ENCODE assay signal across 1 cellular context in genomic region chr13:48909088-48909389, GRCh38.
TF ChIP-seq lines count a peak whose summit lies in the region.

No MANE protein-coding gene starts in this region.

TF ChIP-seq in HepG2, 621 proteins besides CTCF, POLR2A, EP300 and RAD21 (continued from another document):
- TF ChIP-seq, protein P1, sequence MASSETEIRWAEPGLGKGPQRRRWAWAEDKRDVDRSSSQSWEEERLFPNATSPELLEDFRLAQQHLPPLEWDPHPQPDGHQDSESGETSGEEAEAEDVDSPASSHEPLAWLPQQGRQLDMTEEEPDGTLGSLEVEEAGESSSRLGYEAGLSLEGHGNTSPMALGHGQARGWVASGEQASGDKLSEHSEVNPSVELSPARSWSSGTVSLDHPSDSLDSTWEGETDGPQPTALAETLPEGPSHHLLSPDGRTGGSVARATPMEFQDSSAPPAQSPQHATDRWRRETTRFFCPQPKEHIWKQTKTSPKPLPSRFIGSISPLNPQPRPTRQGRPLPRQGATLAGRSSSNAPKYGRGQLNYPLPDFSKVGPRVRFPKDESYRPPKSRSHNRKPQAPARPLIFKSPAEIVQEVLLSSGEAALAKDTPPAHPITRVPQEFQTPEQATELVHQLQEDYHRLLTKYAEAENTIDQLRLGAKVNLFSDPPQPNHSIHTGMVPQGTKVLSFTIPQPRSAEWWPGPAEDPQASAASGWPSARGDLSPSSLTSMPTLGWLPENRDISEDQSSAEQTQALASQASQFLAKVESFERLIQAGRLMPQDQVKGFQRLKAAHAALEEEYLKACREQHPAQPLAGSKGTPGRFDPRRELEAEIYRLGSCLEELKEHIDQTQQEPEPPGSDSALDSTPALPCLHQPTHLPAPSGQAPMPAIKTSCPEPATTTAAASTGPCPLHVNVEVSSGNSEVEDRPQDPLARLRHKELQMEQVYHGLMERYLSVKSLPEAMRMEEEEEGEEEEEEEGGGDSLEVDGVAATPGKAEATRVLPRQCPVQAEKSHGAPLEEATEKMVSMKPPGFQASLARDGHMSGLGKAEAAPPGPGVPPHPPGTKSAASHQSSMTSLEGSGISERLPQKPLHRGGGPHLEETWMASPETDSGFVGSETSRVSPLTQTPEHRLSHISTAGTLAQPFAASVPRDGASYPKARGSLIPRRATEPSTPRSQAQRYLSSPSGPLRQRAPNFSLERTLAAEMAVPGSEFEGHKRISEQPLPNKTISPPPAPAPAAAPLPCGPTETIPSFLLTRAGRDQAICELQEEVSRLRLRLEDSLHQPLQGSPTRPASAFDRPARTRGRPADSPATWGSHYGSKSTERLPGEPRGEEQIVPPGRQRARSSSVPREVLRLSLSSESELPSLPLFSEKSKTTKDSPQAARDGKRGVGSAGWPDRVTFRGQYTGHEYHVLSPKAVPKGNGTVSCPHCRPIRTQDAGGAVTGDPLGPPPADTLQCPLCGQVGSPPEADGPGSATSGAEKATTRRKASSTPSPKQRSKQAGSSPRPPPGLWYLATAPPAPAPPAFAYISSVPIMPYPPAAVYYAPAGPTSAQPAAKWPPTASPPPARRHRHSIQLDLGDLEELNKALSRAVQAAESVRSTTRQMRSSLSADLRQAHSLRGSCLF (CRISPR knock-in tag; IDR thresholded peaks at IDR 0.05; ENCODE audit: borderline replicate concordance): no peak
- TF ChIP-seq ZNF446 (CRISPR knock-in tag; IDR thresholded peaks at IDR 0.05) (no peak), ZNF644 (CRISPR knock-in tag; IDR thresholded peaks at IDR 0.05; ENCODE audit: low read depth) (no peak), ZNF543 (CRISPR knock-in tag; IDR thresholded peaks at IDR 0.05) (no peak), ZNF337 (CRISPR knock-in tag; IDR thresholded peaks at IDR 0.05; ENCODE audit: borderline replicate concordance, low read depth) (no peak), RFX1 (IDR thresholded peaks at IDR 0.05) (no peak), ZBTB44 (CRISPR knock-in tag; IDR thresholded peaks at IDR 0.05) (no peak)
